Comparison of ENCODE assay signal across 8 cellular contexts in the genomic region with DNA sequence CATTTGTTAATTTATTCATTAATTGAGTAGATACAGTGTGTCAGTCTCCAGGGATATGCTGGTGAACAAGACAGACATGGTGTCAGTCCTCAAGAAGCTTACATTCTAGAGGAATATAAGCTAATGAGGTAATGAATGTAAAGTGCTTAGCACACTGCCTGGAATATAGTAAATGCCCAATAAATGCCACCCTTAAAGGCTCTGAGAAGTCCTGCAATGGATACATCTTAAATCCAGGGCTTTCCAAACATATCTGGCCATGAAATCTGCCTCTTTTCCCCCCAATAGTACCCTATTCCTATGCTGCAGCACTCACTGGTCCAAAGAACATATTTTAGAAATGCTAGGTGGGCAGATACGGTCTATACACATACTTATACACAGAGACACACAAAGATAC.
"Had no signal": no experiment of that assay in that cellular context is flagged by ENCODE, and none has a peak within 500 bp of the region (broad histone marks: within the 10 kb centered on the region; RNA-seq: fewer than 3 reads in every experiment).

No MANE protein-coding gene starts in this region.

- FAIRE-seq: G401.6, GM12878, GM12891, GM12892, GM18507, GM19239 had no signal

- ATAC-seq: GM12878 had no signal

- H3K4me3 ChIP-seq: GM12878 had no signal

- DNase-seq: GDM1, GF-D8 had no signal
